15 cellular contexts compared by ENCODE assay signal in the genomic region with DNA sequence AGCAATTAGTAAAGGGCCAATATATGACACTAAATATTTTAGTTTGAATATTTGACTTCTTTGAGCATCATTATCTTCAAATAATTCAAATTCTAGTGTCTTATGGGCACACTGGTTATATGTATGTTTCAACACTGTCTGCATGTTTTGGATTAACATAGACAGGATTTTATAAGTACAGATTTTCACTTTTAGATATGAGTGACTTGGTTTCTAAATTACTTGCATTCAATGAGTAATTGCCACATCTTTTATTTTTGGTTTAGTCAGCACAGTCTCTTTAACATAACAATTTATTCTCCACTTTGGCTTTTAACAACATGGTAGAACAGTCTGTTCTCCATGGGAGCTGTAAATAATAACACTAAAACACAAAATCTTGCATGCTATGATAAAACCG.
DNase-seq lines count a peak whose midpoint lies in the region; ATAC-seq and TF ChIP-seq lines count a peak whose summit lies in the region.
"Had no signal": no experiment of that assay in that cellular context is flagged by ENCODE, and none has a peak within 500 bp of the region (broad histone marks: within the 10 kb centered on the region; RNA-seq: fewer than 3 reads in every experiment).

No MANE protein-coding gene starts in this region.

- no peak overlapping the region for H3K4me3 ChIP-seq in GM23338
- no peak overlapping the region for H3K4me3 ChIP-seq in HUES48 (ENCODE audit: low read depth, low read length)
- H3K4me3 ChIP-seq: HAP-1 had no signal

- H3K27ac ChIP-seq in GM23338 (ENCODE audit: low read depth): peak overlapping the region; percentile 51; the same call in 1 of the 2 replicates
- H3K27ac ChIP-seq in HUES48 (ENCODE audit: low read depth, low read length): peak overlapping the region; percentile 71
- H3K27ac ChIP-seq: HL-60 had no signal

- H3K27ac Mint-ChIP-seq in GM23338: no peak overlapping the region
- no peak overlapping the region for H3K27ac Mint-ChIP-seq in activated T-helper 17 cell treated with anti-CD3 and anti-CD28 coated beads, Interleukin-2, amount 50 U/mL, for 72 hours
- H3K27ac Mint-ChIP-seq: CD4-positive, alpha-beta T cell had no signal

- H3K4me3 Mint-ChIP-seq in GM23338: no peak overlapping the region
- H3K4me3 Mint-ChIP-seq in activated T-helper 17 cell treated with anti-CD3 and anti-CD28 coated beads, Interleukin-2, amount 50 U/mL, for 72 hours: no peak overlapping the region
- H3K4me3 Mint-ChIP-seq: CD4-positive, alpha-beta T cell had no signal

- peaks cover 43% of the 10 kb centered on the region for H3K4me1 ChIP-seq in GM23338 (ENCODE audit: insufficient read depth)
- H3K4me1 ChIP-seq in HUES48 (ENCODE audit: control insufficient read depth, insufficient read depth, low read length): peaks cover 50% of the 10 kb centered on the region
- H3K4me1 ChIP-seq: Caco-2, HAP-1 had no signal

- H3K36me3 ChIP-seq in GM23338 (ENCODE audit: insufficient read depth) (no peaks in the 10 kb centered on the region), HUES48 (ENCODE audit: control insufficient read depth, insufficient read depth, low read length) (no peaks in the 10 kb centered on the region)
- H3K36me3 ChIP-seq: BE2C, HAP-1 had no signal

- peak overlapping the region; percentile 42; the same call in 1 of the 2 replicates for H3K9ac ChIP-seq in HUES48 (ENCODE audit: low read depth, low read length)

- H4K20me1 ChIP-seq in GM23338 (replicated peaks; ENCODE audit: insufficient read depth): no peaks in the 10 kb centered on the region

- ATAC-seq in GM23338: no peak
- ATAC-seq in activated T-helper 17 cell treated with anti-CD3 and anti-CD28 coated beads, Interleukin-2, amount 50 U/mL, for 72 hours (replicated peaks): peak; percentile 47
- no peak for ATAC-seq in HG03175 (IDR thresholded peaks at IDR 0.05; ENCODE audit: unreplicated experiment)

- H3F3A ChIP-seq in GM23338 (replicated peaks; ENCODE audit: low read depth): no peaks in the 10 kb centered on the region

- DNase-seq in GM23338 (ENCODE audit: low spot score) (no peak), superior temporal gyrus (ENCODE audit: extremely low spot score) (peak; percentile 15), GM10266 (ENCODE audit: extremely low spot score) (no peak)
- DNase-seq in activated CD4-positive, CD25-positive, alpha-beta regulatory T cell (lab: John Stamatoyannopoulos, UW): no peak
- DNase-seq: ACHN; BE2C; C1 segment of cervical spinal cord; Caco-2; CD4-positive, alpha-beta T cell; KG1 had no signal

- TF ChIP-seq CTCF in GM23338 (conservative IDR thresholded peaks at IDR 0.05; ENCODE audit: low read depth in 2 of 2) (no peak), GM10266 (IDR thresholded peaks at IDR 0.05; ENCODE audit: control insufficient read depth, insufficient read depth, low read depth, missing control alignments) (no peak)

- H3K36me3 Mint-ChIP-seq in GM23338 (ENCODE audit: low read depth): no peaks in the 10 kb centered on the region; the same call in 1 of the 3 replicates
- H3K36me3 Mint-ChIP-seq in activated T-helper 17 cell treated with anti-CD3 and anti-CD28 coated beads, Interleukin-2, amount 50 U/mL, for 72 hours (ENCODE audit: low read depth): no peaks in the 10 kb centered on the region

- peaks cover 45% of the 10 kb centered on the region for H3K4me1 Mint-ChIP-seq in GM23338
- H3K4me1 Mint-ChIP-seq in activated T-helper 17 cell treated with anti-CD3 and anti-CD28 coated beads, Interleukin-2, amount 50 U/mL, for 72 hours: no peaks in the 10 kb centered on the region

- no peaks in the 10 kb centered on the region for H3K9me3 ChIP-seq in HUES48 (ENCODE audit: control insufficient read depth, insufficient read depth, low read length)
- H3K9me3 ChIP-seq: BE2C, Caco-2, HAP-1 had no signal

- no peak overlapping the region for H2AFZ ChIP-seq in GM23338

- H3K79me2 ChIP-seq in GM23338 (replicated peaks; ENCODE audit: insufficient read depth): no peaks in the 10 kb centered on the region

- no peaks in the 10 kb centered on the region for H3K27me3 Mint-ChIP-seq in GM23338 (ENCODE audit: insufficient read depth, low read depth, poor library complexity)
- no peaks in the 10 kb centered on the region for H3K27me3 Mint-ChIP-seq in activated T-helper 17 cell treated with anti-CD3 and anti-CD28 coated beads, Interleukin-2, amount 50 U/mL, for 72 hours
- H3K27me3 Mint-ChIP-seq: CD4-positive, alpha-beta T cell had no signal

- H3K9me3 Mint-ChIP-seq in GM23338: no peaks in the 10 kb centered on the region
- no peaks in the 10 kb centered on the region for H3K9me3 Mint-ChIP-seq in activated T-helper 17 cell treated with anti-CD3 and anti-CD28 coated beads, Interleukin-2, amount 50 U/mL, for 72 hours

- H3K9me2 ChIP-seq in GM23338 (ENCODE audit: insufficient read depth): no peaks in the 10 kb centered on the region

- H3K27me3 ChIP-seq in GM23338 (ENCODE audit: insufficient read depth) (no peaks in the 10 kb centered on the region), HUES48 (ENCODE audit: control insufficient read depth, insufficient read depth, low read length) (no peaks in the 10 kb centered on the region)
- H3K27me3 ChIP-seq: BE2C had no signal

- H3K4me2 ChIP-seq in GM23338: peak overlapping the region; percentile 10; the same call in 1 of the 2 replicates

TF ChIP-seq in GM23338, 12 proteins besides CTCF, POLR2A, EP300 and RAD21 (continues in another document):
- TF ChIP-seq ETS1 (IDR thresholded peaks at IDR 0.05) (no peak), POLR2AphosphoS5 (IDR thresholded peaks at IDR 0.05; ENCODE audit: low read depth) (no peak), NANOG (IDR thresholded peaks at IDR 0.05; ENCODE audit: borderline replicate concordance) (no peak), EZH2 (IDR thresholded peaks at IDR 0.05; ENCODE audit: low read depth, unreplicated experiment) (no peak), EZH2phosphoT487 (IDR thresholded peaks at IDR 0.05; ENCODE audit: unreplicated experiment) (no peak), ZNF114 (CRISPR knock-in tag; IDR thresholded peaks at IDR 0.05) (no peak), JUNB (IDR thresholded peaks at IDR 0.05; ENCODE audit: unreplicated experiment) (no peak)
- TF ChIP-seq, protein P1, sequence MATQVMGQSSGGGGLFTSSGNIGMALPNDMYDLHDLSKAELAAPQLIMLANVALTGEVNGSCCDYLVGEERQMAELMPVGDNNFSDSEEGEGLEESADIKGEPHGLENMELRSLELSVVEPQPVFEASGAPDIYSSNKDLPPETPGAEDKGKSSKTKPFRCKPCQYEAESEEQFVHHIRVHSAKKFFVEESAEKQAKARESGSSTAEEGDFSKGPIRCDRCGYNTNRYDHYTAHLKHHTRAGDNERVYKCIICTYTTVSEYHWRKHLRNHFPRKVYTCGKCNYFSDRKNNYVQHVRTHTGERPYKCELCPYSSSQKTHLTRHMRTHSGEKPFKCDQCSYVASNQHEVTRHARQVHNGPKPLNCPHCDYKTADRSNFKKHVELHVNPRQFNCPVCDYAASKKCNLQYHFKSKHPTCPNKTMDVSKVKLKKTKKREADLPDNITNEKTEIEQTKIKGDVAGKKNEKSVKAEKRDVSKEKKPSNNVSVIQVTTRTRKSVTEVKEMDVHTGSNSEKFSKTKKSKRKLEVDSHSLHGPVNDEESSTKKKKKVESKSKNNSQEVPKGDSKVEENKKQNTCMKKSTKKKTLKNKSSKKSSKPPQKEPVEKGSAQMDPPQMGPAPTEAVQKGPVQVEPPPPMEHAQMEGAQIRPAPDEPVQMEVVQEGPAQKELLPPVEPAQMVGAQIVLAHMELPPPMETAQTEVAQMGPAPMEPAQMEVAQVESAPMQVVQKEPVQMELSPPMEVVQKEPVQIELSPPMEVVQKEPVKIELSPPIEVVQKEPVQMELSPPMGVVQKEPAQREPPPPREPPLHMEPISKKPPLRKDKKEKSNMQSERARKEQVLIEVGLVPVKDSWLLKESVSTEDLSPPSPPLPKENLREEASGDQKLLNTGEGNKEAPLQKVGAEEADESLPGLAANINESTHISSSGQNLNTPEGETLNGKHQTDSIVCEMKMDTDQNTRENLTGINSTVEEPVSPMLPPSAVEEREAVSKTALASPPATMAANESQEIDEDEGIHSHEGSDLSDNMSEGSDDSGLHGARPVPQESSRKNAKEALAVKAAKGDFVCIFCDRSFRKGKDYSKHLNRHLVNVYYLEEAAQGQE (IDR thresholded peaks at IDR 0.05; ENCODE audit: unreplicated experiment): no peak
